15 cellular contexts compared by ENCODE assay signal in the genomic region with DNA sequence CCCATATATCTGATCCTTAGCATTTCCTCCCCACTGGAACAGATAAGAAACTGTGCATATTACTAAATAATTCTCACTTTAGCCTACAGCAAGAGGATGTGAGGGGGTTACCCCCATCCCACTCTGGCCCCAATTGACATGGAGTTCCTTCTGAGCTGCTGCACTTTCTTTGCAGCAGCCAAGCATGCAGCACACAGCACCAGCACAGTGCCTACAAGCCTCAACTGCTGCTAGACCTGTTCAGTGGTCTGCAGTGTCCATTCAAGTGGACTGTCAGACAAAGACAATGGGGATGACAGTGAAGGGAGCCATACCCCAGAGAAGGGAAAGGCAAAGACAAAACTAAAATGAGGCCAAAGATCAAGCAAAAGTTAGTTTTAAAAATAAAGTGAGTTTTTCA.
A peak's percentile ranks its signal among the peaks of the same experiment; 100 is the strongest.
DNase-seq lines count a peak whose midpoint lies in the region; ATAC-seq and TF ChIP-seq lines count a peak whose summit lies in the region.
"Had no signal": no experiment of that assay in that cellular context is flagged by ENCODE, and none has a peak within 500 bp of the region (broad histone marks: within the 10 kb centered on the region; RNA-seq: fewer than 3 reads in every experiment).

No MANE protein-coding gene starts in this region.

- no peaks in the 10 kb centered on the region for H3F3A ChIP-seq in GM23338 (replicated peaks; ENCODE audit: low read depth)

- H3K36me3 ChIP-seq in GM23338 (ENCODE audit: insufficient read depth) (no peaks in the 10 kb centered on the region), SK-N-MC (ENCODE audit: insufficient read depth, low read length) (no peaks in the 10 kb centered on the region), esophagus muscularis mucosa (no peaks in the 10 kb centered on the region)

- H3K27me3 Mint-ChIP-seq in GM23338 (ENCODE audit: insufficient read depth, low read depth, poor library complexity): no peaks in the 10 kb centered on the region
- peaks cover 6% of the 10 kb centered on the region for H3K27me3 Mint-ChIP-seq in activated CD8-positive, alpha-beta T cell treated with anti-CD3 and anti-CD28 coated beads for 36 hours
- H3K27me3 Mint-ChIP-seq: CD4-positive, alpha-beta T cell had no signal

- no peaks in the 10 kb centered on the region for H3K9me2 ChIP-seq in GM23338 (ENCODE audit: insufficient read depth)

- H2AFZ ChIP-seq in GM23338: no peak overlapping the region

- peak overlapping the region; percentile 39 for H3K9ac ChIP-seq in SK-N-MC (ENCODE audit: insufficient read length)

- peak overlapping the region; percentile 92 for H3K27ac Mint-ChIP-seq in GM23338
- no peak overlapping the region for H3K27ac Mint-ChIP-seq in stimulated activated effector memory CD8-positive, alpha-beta T cell treated with anti-CD3 and anti-CD28 coated beads, Interleukin-12 subunit alpha, Interleukin-12 subunit beta, amount 100 ng/mL, for 72 hours
- H3K27ac Mint-ChIP-seq in activated CD8-positive, alpha-beta T cell treated with anti-CD3 and anti-CD28 coated beads for 36 hours: no peak overlapping the region
- H3K27ac Mint-ChIP-seq: B cell; CD4-positive, alpha-beta T cell had no signal

- no peak overlapping the region for H3K4me3 Mint-ChIP-seq in GM23338
- no peak overlapping the region for H3K4me3 Mint-ChIP-seq in stimulated activated effector memory CD8-positive, alpha-beta T cell treated with anti-CD3 and anti-CD28 coated beads, Interleukin-12 subunit alpha, Interleukin-12 subunit beta, amount 100 ng/mL, for 72 hours
- H3K4me3 Mint-ChIP-seq in activated CD8-positive, alpha-beta T cell treated with anti-CD3 and anti-CD28 coated beads for 36 hours: no peak overlapping the region
- H3K4me3 Mint-ChIP-seq: B cell; CD4-positive, alpha-beta T cell had no signal

- ATAC-seq in GM23338 (peak; percentile 61), HG02981 (IDR thresholded peaks at IDR 0.05; ENCODE audit: unreplicated experiment) (no peak)
- ATAC-seq in stimulated activated effector memory CD8-positive, alpha-beta T cell treated with anti-CD3 and anti-CD28 coated beads, Interleukin-12 subunit alpha, Interleukin-12 subunit beta, amount 100 ng/mL, for 72 hours: peak; percentile 19
- ATAC-seq in activated CD8-positive, alpha-beta T cell treated with anti-CD3 and anti-CD28 coated beads for 36 hours: no peak

- DNase-seq in GM23338 (ENCODE audit: low spot score) (no peak), SK-N-MC (ENCODE audit: low read depth, low spot score) (no peak), esophagus muscularis mucosa (ENCODE audit: extremely low spot score) (peak; percentile 74), MV-4-11 (lab: John Stamatoyannopoulos, UW) (no peak)
- no peak for DNase-seq in stimulated activated effector memory CD8-positive, alpha-beta T cell treated with anti-CD3 and anti-CD28 coated beads, Interleukin-12 subunit alpha, Interleukin-12 subunit beta, amount 100 ng/mL, for 72 hours (ENCODE audit: low spot score in 2 of 2)
- DNase-seq in activated CD8-positive, alpha-beta T cell treated with anti-CD3 and anti-CD28 coated beads for 36 hours: no peak
- DNase-seq: C1 segment of cervical spinal cord; CD4-positive, alpha-beta T cell; DMS153; DMS79 treated with DMSO at 0.1 percent for 48 hours; EL; GDM1; IMR-90 had no signal

- H3K4me2 ChIP-seq in GM23338: no peak overlapping the region

- CTCF ChIA-PET in activated CD8-positive, alpha-beta T cell treated with anti-CD3 and anti-CD28 coated beads for 36 hours (lab: Charles Lee): no interaction called here

- H3K4me3 ChIP-seq in GM23338 (no peak overlapping the region), SK-N-MC (peak overlapping the region; percentile 61), esophagus muscularis mucosa (no peak overlapping the region)

- TF ChIP-seq CTCF in GM23338 (conservative IDR thresholded peaks at IDR 0.05; ENCODE audit: low read depth in 2 of 2): no peak
- TF ChIP-seq CTCF in esophagus muscularis mucosa (IDR thresholded peaks at IDR 0.05): no peak
- no peak for TF ChIP-seq CTCF in activated CD8-positive, alpha-beta T cell treated with anti-CD3 and anti-CD28 coated beads for 36 hours (IDR thresholded peaks at IDR 0.05)

- H4K20me1 ChIP-seq in GM23338 (replicated peaks; ENCODE audit: insufficient read depth): no peaks in the 10 kb centered on the region

- no peak for TF ChIP-seq EP300 in esophagus muscularis mucosa (IDR thresholded peaks at IDR 0.05)

- H3K27ac ChIP-seq in GM23338 (ENCODE audit: low read depth) (no peak overlapping the region), SK-N-MC (peak overlapping the region; percentile 98), esophagus muscularis mucosa (replicated peaks in 1 of 4) (no peak overlapping the region)

- H3K27me3 ChIP-seq in GM23338 (ENCODE audit: insufficient read depth) (no peaks in the 10 kb centered on the region), esophagus muscularis mucosa (no peaks in the 10 kb centered on the region)

- POLR2A ChIA-PET in activated CD8-positive, alpha-beta T cell treated with anti-CD3 and anti-CD28 coated beads for 36 hours (lab: Charles Lee): no interaction called here

- H3K9me3 Mint-ChIP-seq in GM23338: no peaks in the 10 kb centered on the region
- no peaks in the 10 kb centered on the region for H3K9me3 Mint-ChIP-seq in stimulated activated effector memory CD8-positive, alpha-beta T cell treated with anti-CD3 and anti-CD28 coated beads, Interleukin-12 subunit alpha, Interleukin-12 subunit beta, amount 100 ng/mL, for 72 hours
- no peaks in the 10 kb centered on the region for H3K9me3 Mint-ChIP-seq in activated CD8-positive, alpha-beta T cell treated with anti-CD3 and anti-CD28 coated beads for 36 hours
- H3K9me3 Mint-ChIP-seq: CD4-positive, alpha-beta T cell had no signal

- H3K36me3 Mint-ChIP-seq in GM23338 (ENCODE audit: low read depth): no peaks in the 10 kb centered on the region
- no peaks in the 10 kb centered on the region for H3K36me3 Mint-ChIP-seq in stimulated activated effector memory CD8-positive, alpha-beta T cell treated with anti-CD3 and anti-CD28 coated beads, Interleukin-12 subunit alpha, Interleukin-12 subunit beta, amount 100 ng/mL, for 72 hours
- H3K36me3 Mint-ChIP-seq in activated CD8-positive, alpha-beta T cell treated with anti-CD3 and anti-CD28 coated beads for 36 hours (ENCODE audit: low read depth): no peaks in the 10 kb centered on the region

- H3K4me1 Mint-ChIP-seq in GM23338: peaks cover 26% of the 10 kb centered on the region
- no peaks in the 10 kb centered on the region for H3K4me1 Mint-ChIP-seq in stimulated activated effector memory CD8-positive, alpha-beta T cell treated with anti-CD3 and anti-CD28 coated beads, Interleukin-12 subunit alpha, Interleukin-12 subunit beta, amount 100 ng/mL, for 72 hours
- peaks cover 4% of the 10 kb centered on the region for H3K4me1 Mint-ChIP-seq in activated CD8-positive, alpha-beta T cell treated with anti-CD3 and anti-CD28 coated beads for 36 hours (ENCODE audit: low read depth)

- intact Hi-C loops in esophagus muscularis mucosa (cut with DNase I): no loop called here
- intact Hi-C loops in activated CD8-positive, alpha-beta T cell treated with anti-CD3 and anti-CD28 coated beads for 36 hours (cut with micrococcal nuclease): no loop called here

- H3K9me3 ChIP-seq in SK-N-MC (ENCODE audit: low read depth, low read length) (no peaks in the 10 kb centered on the region), esophagus muscularis mucosa (no peaks in the 10 kb centered on the region)

- no peaks in the 10 kb centered on the region for H3K79me2 ChIP-seq in GM23338 (replicated peaks; ENCODE audit: insufficient read depth)

- no peak for TF ChIP-seq POLR2A in esophagus muscularis mucosa (IDR thresholded peaks at IDR 0.05; ENCODE audit: low read depth)

- H3K4me1 ChIP-seq in GM23338 (ENCODE audit: insufficient read depth): peaks cover 27% of the 10 kb centered on the region
- H3K4me1 ChIP-seq in esophagus muscularis mucosa: peaks cover 0 to 18% (median 0%) of the 10 kb centered on the region in 4 donors

TF ChIP-seq in GM23338, 12 proteins besides CTCF, POLR2A, EP300 and RAD21:
- no peak for TF ChIP-seq NANOG (IDR thresholded peaks at IDR 0.05; ENCODE audit: borderline replicate concordance)

Comparison
In these comparisons a context has a peak if more than half of its experiments do, and no peak if none do; other contexts are left out.
1. ATAC-seq: peak in GM23338 (single experiment) and stimulated activated effector memory CD8-positive, alpha-beta T cell treated with anti-CD3 and anti-CD28 coated beads, Interleukin-12 subunit alpha, Interleukin-12 subunit beta, amount 100 ng/mL, for 72 hours (single experiment); none in activated CD8-positive, alpha-beta T cell treated with anti-CD3 and anti-CD28 coated beads for 36 hours (single experiment) and HG02981 (single experiment).